Comparison of ENCODE assay signal across 8 cellular contexts in genomic region chrX:102712967-102713677, GRCh38. TPM values are rescaled to one million over a fixed set of nuclear protein-coding genes. Genes with fewer than 3 reads are reported as not detected.
DNase-seq lines count a peak whose midpoint lies in the region; ATAC-seq and TF ChIP-seq lines count a peak whose summit lies in the region.

No MANE protein-coding gene starts in this region.

- peaks cover 18% of the 10 kb centered on the region for H3K4me1 Mint-ChIP-seq in activated naive CD4-positive, alpha-beta T cell treated with anti-CD3 and anti-CD28 coated beads, Interleukin-2, amount 10 ng/mL, durations not matched to agents 7 days and 5 days

- H3K9me3 Mint-ChIP-seq in activated naive CD4-positive, alpha-beta T cell treated with anti-CD3 and anti-CD28 coated beads, Interleukin-2, amount 10 ng/mL, durations not matched to agents 7 days and 5 days: no peaks in the 10 kb centered on the region

- H3K27ac Mint-ChIP-seq in activated naive CD4-positive, alpha-beta T cell treated with anti-CD3 and anti-CD28 coated beads, Interleukin-2, amount 10 ng/mL, durations not matched to agents 7 days and 5 days: no peak overlapping the region

- H3K9me3 ChIP-seq in muscle layer of duodenum (ENCODE audit: control insufficient read depth in 1 of 2, low read length in 2 of 2) (no peaks in the 10 kb centered on the region), uterus (no peaks in the 10 kb centered on the region)

- H3K27me3 Mint-ChIP-seq in activated naive CD4-positive, alpha-beta T cell treated with anti-CD3 and anti-CD28 coated beads, Interleukin-2, amount 10 ng/mL, durations not matched to agents 7 days and 5 days: peaks cover 30% of the 10 kb centered on the region

- H3K36me3 Mint-ChIP-seq in activated naive CD4-positive, alpha-beta T cell treated with anti-CD3 and anti-CD28 coated beads, Interleukin-2, amount 10 ng/mL, durations not matched to agents 7 days and 5 days: no peaks in the 10 kb centered on the region

- CTCF ChIA-PET in activated naive CD4-positive, alpha-beta T cell treated with anti-CD3 and anti-CD28 coated beads, Interleukin-2, amount 10 ng/mL, durations not matched to agents 7 days and 5 days (lab: Charles Lee): no interaction called here

- H3K4me1 ChIP-seq in muscle layer of duodenum (ENCODE audit: control insufficient read depth in 1 of 2, insufficient read depth in 2 of 2, low read length in 2 of 2) (no peaks in the 10 kb centered on the region), uterus (no peaks in the 10 kb centered on the region)

- no peak for TF ChIP-seq POLR2A in uterus (IDR thresholded peaks at IDR 0.05)

- intact Hi-C loops in uterus (cut with DNase I; ENCODE audit: low total_unique reads): no loop called here

- H3K4me3 ChIP-seq in fibroblast of pulmonary artery (replicated peaks; ENCODE audit: low read depth, low read length): peak overlapping the region; percentile 66
- peak overlapping the region; percentile 72 to 74 for H3K4me3 ChIP-seq in muscle layer of duodenum (ENCODE audit: low read depth in 1 of 2, low read length in 2 of 2)
- peak overlapping the region; percentile 49 to 62 for H3K4me3 ChIP-seq in uterus

- ATAC-seq in GM19452 (IDR thresholded peaks at IDR 0.05; ENCODE audit: unreplicated experiment): no peak

- H3K27ac ChIP-seq in muscle layer of duodenum (ENCODE audit: low read length) (peak overlapping the region; percentile 74), uterus (peak overlapping the region; percentile 85 to 91)

- H3K36me3 ChIP-seq in muscle layer of duodenum (ENCODE audit: control insufficient read depth in 1 of 2, insufficient read depth in 2 of 2, low read length in 2 of 2) (no peaks in the 10 kb centered on the region), uterus (no peaks in the 10 kb centered on the region)

- DNase-seq in DMS 273 (lab: John Stamatoyannopoulos, UW; ENCODE audit: unreplicated experiment): peak; percentile 67
- DNase-seq in DMS 273 treated with DMSO at 0.1 percent for 48 hours (lab: John Stamatoyannopoulos, UW): no peak
- DNase-seq in NCI-H1694 (lab: John Stamatoyannopoulos, UW): peak; percentile 13
- no peak for DNase-seq in activated naive CD4-positive, alpha-beta T cell treated with anti-CD3 and anti-CD28 coated beads, Interleukin-2, amount 10 ng/mL, durations not matched to agents 7 days and 5 days
- DNase-seq in fibroblast of pulmonary artery (ENCODE audit: low read depth): peak; percentile 68
- DNase-seq in uterus: peak; percentile 68 to 79

- peak; percentile 64 for TF ChIP-seq CTCF in fibroblast of pulmonary artery (IDR thresholded peaks at IDR 0.05; ENCODE audit: low read length, missing control alignments)
- peak; percentile 45 to 73 (median 58) for TF ChIP-seq CTCF in uterus (IDR thresholded peaks at IDR 0.05)

- peak overlapping the region; percentile 68 for H3K4me3 Mint-ChIP-seq in activated naive CD4-positive, alpha-beta T cell treated with anti-CD3 and anti-CD28 coated beads, Interleukin-2, amount 10 ng/mL, durations not matched to agents 7 days and 5 days

- H3K27me3 ChIP-seq in muscle layer of duodenum (ENCODE audit: low read depth, low read length) (no peaks in the 10 kb centered on the region), uterus (no peaks in the 10 kb centered on the region)

RNA-seq across cellular contexts. Expression of gene GPRASP2, which starts 0.9 kb away (rescaled TPM):
- total RNA-seq in uterus: 10 to 100 TPM in 2 of 4 donors, 1 to 10 TPM in 2; 7.1 to 99.6 (median 20.3) TPM

RNA-seq across cellular contexts. Expression of gene GPRASP3, which starts 7.4 kb away (rescaled TPM):
- total RNA-seq in uterus: 10 to 100 TPM in 2 of 4 donors, 1 to 10 TPM in 2; 2.4 to 26.2 (median 11.9) TPM

Comparison
In these comparisons a context has a peak if more than half of its experiments do, and no peak if none do; other contexts are left out.
1. DNase-seq: peak in DMS 273 (single experiment), NCI-H1694 (single experiment), fibroblast of pulmonary artery (single experiment) and uterus (2 of 2); none in DMS 273 treated with DMSO at 0.1 percent for 48 hours (single experiment) and activated naive CD4-positive, alpha-beta T cell treated with anti-CD3 and anti-CD28 coated beads, Interleukin-2, amount 10 ng/mL, durations not matched to agents 7 days and 5 days (single experiment).
2. Peak in every context shown above with its lines, with median percentiles within 50 percentile points of each other: H3K4me3 ChIP-seq.